1 cellular context compared by ENCODE assay signal in the genomic region with DNA sequence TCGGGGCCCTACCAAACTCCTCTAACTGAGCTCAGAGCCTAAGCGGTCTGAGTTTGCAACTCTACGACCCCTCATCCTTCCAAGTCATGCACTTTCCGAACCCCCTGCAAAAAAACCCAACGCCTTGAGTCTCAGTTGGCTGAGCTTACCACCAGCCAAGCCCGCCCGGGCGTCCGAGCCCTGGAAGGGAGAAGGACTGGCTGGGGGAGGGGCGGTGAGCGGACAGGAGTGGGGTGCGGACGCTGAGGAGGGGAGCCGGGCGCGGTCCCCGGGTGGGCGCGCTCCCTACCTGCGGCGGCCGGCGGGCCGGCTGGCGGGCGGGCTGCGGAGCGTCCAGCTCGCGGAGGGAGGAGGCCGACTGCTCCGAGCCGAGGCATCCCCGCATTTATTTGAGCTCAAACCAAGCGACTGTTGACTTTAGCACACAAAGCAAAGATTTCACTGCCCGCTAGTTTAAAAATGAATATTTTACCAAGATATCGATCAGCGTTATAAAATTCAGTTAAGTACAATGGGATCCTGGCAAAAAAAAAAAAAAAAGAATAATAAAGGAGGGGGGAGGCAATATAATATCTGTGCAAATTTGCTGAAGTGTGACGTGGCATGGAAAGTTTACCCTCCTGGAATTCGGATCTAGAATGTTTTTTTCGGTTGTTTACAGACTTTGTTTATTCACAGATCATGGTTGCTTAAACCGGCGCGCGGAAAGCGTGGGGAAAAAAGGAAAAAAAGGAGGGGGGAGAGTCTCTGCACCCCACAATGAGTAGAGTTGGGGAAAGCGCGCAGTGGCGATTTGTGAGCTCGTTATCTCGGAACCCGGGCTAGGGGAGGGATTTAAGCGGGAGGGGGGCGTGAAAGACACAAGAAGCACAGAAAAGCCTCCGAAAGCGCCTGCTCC.
A peak's percentile ranks its signal among the peaks of the same experiment; 100 is the strongest.
TF ChIP-seq lines count a peak whose summit lies in the region.

No MANE protein-coding gene starts in this region.

TF ChIP-seq in HepG2, 621 proteins besides CTCF, POLR2A, EP300 and RAD21 (continued from another document and continues in another):
- TF ChIP-seq HCFC1 (IDR thresholded peaks at IDR 0.05; ENCODE audit: low read depth, low read length) (no peak), ATF2 (CRISPR knock-in tag; IDR thresholded peaks at IDR 0.05) (no peak), TP53 (CRISPR knock-in tag; conservative IDR thresholded peaks at IDR 0.05) (peak; percentile 15; the same call in 1 of the 2 replicates), ZNF670 (CRISPR knock-in tag; IDR thresholded peaks at IDR 0.05; ENCODE audit: borderline replicate concordance) (no peak; the same call in 1 of the 2 replicates), FOXO1 (CRISPR knock-in tag; IDR thresholded peaks at IDR 0.05) (no peak), ATF4 (CRISPR knock-in tag; IDR thresholded peaks at IDR 0.05) (no peak), ZBTB21 (CRISPR knock-in tag; IDR thresholded peaks at IDR 0.05) (no peak), KLF9 (CRISPR knock-in tag; IDR thresholded peaks at IDR 0.05; ENCODE audit: low read depth) (no peak), KDM2A (CRISPR knock-in tag; IDR thresholded peaks at IDR 0.05; ENCODE audit: borderline replicate concordance, low read depth) (peak; percentile 42; the same call in 1 of the 2 replicates), PAWR (CRISPR knock-in tag; IDR thresholded peaks at IDR 0.05; ENCODE audit: borderline replicate concordance) (0 out of 2 replicates have a peak, but pooled peaks have one; percentile 48), SNRNP70 (IDR thresholded peaks at IDR 0.05; ENCODE audit: low read depth, low read length) (no peak), DZIP1 (CRISPR knock-in tag; IDR thresholded peaks at IDR 0.05) (no peak), NFKB2 (CRISPR knock-in tag; IDR thresholded peaks at IDR 0.05; ENCODE audit: borderline replicate concordance) (peak; percentile 83), MAZ (IDR thresholded peaks at IDR 0.05; ENCODE audit: borderline replicate concordance, low read depth, low read length) (no peak), MAZ (CRISPR knock-in tag; IDR thresholded peaks at IDR 0.05; ENCODE audit: low read depth) (peak; percentile 42; the same call in 1 of the 2 replicates), ZNF160 (CRISPR knock-in tag; IDR thresholded peaks at IDR 0.05) (peak; percentile 82), HOXA9 (CRISPR knock-in tag; IDR thresholded peaks at IDR 0.05; ENCODE audit: borderline replicate concordance) (no peak), ZNF20 (CRISPR knock-in tag; IDR thresholded peaks at IDR 0.05) (no peak), ZNF781 (CRISPR knock-in tag; IDR thresholded peaks at IDR 0.05; ENCODE audit: borderline replicate concordance, not compliant biosample characterization) (no peak), MYNN (CRISPR knock-in tag; IDR thresholded peaks at IDR 0.05; ENCODE audit: low read depth) (no peak), WIZ (CRISPR knock-in tag; IDR thresholded peaks at IDR 0.05) (no peak), GABPB1 (CRISPR knock-in tag; IDR thresholded peaks at IDR 0.05) (no peak), ZNF282 (IDR thresholded peaks at IDR 0.05; ENCODE audit: partially characterized antibody) (no peak), SSRP1 (CRISPR knock-in tag; IDR thresholded peaks at IDR 0.05) (no peak; the same call in 1 of the 2 replicates), HMGXB3 (CRISPR knock-in tag; IDR thresholded peaks at IDR 0.05; ENCODE audit: borderline replicate concordance) (no peak), ISL2 (CRISPR knock-in tag; IDR thresholded peaks at IDR 0.05) (peak; percentile 82), NFYB (CRISPR knock-in tag; IDR thresholded peaks at IDR 0.05) (no peak), FOXP1 (IDR thresholded peaks at IDR 0.05) (no peak), FOXP1 (CRISPR knock-in tag; IDR thresholded peaks at IDR 0.05) (peak; percentile 95)
- TF ChIP-seq, protein P1, sequence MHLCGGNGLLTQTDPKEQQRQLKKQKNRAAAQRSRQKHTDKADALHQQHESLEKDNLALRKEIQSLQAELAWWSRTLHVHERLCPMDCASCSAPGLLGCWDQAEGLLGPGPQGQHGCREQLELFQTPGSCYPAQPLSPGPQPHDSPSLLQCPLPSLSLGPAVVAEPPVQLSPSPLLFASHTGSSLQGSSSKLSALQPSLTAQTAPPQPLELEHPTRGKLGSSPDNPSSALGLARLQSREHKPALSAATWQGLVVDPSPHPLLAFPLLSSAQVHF (CRISPR knock-in tag; IDR thresholded peaks at IDR 0.05) = no peak
- TF ChIP-seq, protein P2, sequence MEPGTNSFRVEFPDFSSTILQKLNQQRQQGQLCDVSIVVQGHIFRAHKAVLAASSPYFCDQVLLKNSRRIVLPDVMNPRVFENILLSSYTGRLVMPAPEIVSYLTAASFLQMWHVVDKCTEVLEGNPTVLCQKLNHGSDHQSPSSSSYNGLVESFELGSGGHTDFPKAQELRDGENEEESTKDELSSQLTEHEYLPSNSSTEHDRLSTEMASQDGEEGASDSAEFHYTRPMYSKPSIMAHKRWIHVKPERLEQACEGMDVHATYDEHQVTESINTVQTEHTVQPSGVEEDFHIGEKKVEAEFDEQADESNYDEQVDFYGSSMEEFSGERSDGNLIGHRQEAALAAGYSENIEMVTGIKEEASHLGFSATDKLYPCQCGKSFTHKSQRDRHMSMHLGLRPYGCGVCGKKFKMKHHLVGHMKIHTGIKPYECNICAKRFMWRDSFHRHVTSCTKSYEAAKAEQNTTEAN (CRISPR knock-in tag; conservative IDR thresholded peaks at IDR 0.05) = peak; percentile 65; the same call in 1 of the 2 replicates
- TF ChIP-seq, protein P3, sequence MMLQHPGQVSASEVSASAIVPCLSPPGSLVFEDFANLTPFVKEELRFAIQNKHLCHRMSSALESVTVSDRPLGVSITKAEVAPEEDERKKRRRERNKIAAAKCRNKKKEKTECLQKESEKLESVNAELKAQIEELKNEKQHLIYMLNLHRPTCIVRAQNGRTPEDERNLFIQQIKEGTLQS (CRISPR knock-in tag; IDR thresholded peaks at IDR 0.05) = no peak
- TF ChIP-seq, protein P4, sequence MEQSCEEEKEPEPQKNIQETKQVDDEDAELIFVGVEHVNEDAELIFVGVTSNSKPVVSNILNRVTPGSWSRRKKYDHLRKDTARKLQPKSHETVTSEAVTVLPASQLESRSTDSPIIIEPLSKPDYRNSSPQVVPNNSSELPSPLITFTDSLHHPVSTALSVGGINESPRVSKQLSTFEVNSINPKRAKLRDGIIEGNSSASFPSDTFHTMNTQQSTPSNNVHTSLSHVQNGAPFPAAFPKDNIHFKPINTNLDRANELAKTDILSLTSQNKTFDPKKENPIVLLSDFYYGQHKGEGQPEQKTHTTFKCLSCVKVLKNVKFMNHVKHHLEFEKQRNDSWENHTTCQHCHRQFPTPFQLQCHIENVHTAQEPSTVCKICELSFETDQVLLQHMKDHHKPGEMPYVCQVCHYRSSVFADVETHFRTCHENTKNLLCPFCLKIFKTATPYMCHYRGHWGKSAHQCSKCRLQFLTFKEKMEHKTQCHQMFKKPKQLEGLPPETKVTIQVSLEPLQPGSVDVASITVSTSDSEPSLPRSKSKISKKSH (CRISPR knock-in tag; IDR thresholded peaks at IDR 0.05; ENCODE audit: borderline replicate concordance) = no peak
- TF ChIP-seq, protein P5, sequence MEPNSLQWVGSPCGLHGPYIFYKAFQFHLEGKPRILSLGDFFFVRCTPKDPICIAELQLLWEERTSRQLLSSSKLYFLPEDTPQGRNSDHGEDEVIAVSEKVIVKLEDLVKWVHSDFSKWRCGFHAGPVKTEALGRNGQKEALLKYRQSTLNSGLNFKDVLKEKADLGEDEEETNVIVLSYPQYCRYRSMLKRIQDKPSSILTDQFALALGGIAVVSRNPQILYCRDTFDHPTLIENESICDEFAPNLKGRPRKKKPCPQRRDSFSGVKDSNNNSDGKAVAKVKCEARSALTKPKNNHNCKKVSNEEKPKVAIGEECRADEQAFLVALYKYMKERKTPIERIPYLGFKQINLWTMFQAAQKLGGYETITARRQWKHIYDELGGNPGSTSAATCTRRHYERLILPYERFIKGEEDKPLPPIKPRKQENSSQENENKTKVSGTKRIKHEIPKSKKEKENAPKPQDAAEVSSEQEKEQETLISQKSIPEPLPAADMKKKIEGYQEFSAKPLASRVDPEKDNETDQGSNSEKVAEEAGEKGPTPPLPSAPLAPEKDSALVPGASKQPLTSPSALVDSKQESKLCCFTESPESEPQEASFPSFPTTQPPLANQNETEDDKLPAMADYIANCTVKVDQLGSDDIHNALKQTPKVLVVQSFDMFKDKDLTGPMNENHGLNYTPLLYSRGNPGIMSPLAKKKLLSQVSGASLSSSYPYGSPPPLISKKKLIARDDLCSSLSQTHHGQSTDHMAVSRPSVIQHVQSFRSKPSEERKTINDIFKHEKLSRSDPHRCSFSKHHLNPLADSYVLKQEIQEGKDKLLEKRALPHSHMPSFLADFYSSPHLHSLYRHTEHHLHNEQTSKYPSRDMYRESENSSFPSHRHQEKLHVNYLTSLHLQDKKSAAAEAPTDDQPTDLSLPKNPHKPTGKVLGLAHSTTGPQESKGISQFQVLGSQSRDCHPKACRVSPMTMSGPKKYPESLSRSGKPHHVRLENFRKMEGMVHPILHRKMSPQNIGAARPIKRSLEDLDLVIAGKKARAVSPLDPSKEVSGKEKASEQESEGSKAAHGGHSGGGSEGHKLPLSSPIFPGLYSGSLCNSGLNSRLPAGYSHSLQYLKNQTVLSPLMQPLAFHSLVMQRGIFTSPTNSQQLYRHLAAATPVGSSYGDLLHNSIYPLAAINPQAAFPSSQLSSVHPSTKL (CRISPR knock-in tag; IDR thresholded peaks at IDR 0.05) = peak; percentile 59
- TF ChIP-seq, protein P6, sequence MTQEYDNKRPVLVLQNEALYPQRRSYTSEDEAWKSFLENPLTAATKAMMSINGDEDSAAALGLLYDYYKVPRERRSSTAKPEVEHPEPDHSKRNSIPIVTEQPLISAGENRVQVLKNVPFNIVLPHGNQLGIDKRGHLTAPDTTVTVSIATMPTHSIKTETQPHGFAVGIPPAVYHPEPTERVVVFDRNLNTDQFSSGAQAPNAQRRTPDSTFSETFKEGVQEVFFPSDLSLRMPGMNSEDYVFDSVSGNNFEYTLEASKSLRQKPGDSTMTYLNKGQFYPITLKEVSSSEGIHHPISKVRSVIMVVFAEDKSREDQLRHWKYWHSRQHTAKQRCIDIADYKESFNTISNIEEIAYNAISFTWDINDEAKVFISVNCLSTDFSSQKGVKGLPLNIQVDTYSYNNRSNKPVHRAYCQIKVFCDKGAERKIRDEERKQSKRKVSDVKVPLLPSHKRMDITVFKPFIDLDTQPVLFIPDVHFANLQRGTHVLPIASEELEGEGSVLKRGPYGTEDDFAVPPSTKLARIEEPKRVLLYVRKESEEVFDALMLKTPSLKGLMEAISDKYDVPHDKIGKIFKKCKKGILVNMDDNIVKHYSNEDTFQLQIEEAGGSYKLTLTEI (CRISPR knock-in tag; conservative IDR thresholded peaks at IDR 0.05) = no peak
